1 cellular context compared by ENCODE assay signal in genomic region chr3:46349484-46350261, GRCh38.
TF ChIP-seq lines count a peak whose summit lies in the region.

No MANE protein-coding gene starts in this region.

TF ChIP-seq in GM12878, 131 proteins besides CTCF, POLR2A, EP300 and RAD21 (continued from another document):
- peak; percentile 54; the same call in 1 of the 2 replicates for TF ChIP-seq CBFB (IDR thresholded peaks at IDR 0.05; ENCODE audit: low read depth)
- TF ChIP-seq MEF2B (IDR thresholded peaks at IDR 0.05; ENCODE audit: partially characterized antibody, poor library complexity, severe bottlenecking) = peak; percentile 18
- TF ChIP-seq, protein P1, sequence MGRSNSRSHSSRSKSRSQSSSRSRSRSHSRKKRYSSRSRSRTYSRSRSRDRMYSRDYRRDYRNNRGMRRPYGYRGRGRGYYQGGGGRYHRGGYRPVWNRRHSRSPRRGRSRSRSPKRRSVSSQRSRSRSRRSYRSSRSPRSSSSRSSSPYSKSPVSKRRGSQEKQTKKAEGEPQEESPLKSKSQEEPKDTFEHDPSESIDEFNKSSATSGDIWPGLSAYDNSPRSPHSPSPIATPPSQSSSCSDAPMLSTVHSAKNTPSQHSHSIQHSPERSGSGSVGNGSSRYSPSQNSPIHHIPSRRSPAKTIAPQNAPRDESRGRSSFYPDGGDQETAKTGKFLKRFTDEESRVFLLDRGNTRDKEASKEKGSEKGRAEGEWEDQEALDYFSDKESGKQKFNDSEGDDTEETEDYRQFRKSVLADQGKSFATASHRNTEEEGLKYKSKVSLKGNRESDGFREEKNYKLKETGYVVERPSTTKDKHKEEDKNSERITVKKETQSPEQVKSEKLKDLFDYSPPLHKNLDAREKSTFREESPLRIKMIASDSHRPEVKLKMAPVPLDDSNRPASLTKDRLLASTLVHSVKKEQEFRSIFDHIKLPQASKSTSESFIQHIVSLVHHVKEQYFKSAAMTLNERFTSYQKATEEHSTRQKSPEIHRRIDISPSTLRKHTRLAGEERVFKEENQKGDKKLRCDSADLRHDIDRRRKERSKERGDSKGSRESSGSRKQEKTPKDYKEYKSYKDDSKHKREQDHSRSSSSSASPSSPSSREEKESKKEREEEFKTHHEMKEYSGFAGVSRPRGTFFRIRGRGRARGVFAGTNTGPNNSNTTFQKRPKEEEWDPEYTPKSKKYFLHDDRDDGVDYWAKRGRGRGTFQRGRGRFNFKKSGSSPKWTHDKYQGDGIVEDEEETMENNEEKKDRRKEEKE (IDR thresholded peaks at IDR 0.05) = no peak
- no peak for TF ChIP-seq ZBED1 (IDR thresholded peaks at IDR 0.05; ENCODE audit: borderline replicate concordance)
- no peak for TF ChIP-seq POLR2AphosphoS2 (IDR thresholded peaks at IDR 0.05; ENCODE audit: low read depth, low read length)
- TF ChIP-seq RUNX3 (IDR thresholded peaks at IDR 0.05; ENCODE audit: low read length) = peak; percentile 94
- peak; percentile 67; the same call in 1 of the 2 replicates for TF ChIP-seq NFIC (IDR thresholded peaks at IDR 0.05; ENCODE audit: low read depth, low read length)
- peak; percentile 70; the same call in 1 of the 2 replicates for TF ChIP-seq MEF2A (IDR thresholded peaks at IDR 0.05; ENCODE audit: insufficient read depth, low read depth, low read length)
- no peak for TF ChIP-seq PAX5 (IDR thresholded peaks at IDR 0.05; ENCODE audit: borderline replicate concordance, low read depth, low read length)
- 0 out of 2 replicates have a peak, but pooled peaks have one; percentile 18 for TF ChIP-seq DPF2 (IDR thresholded peaks at IDR 0.05)
TF ChIP-seq in GM12878: peak in this region for 9.
